21 cellular contexts compared by ENCODE assay signal in genomic region chr12:130514149-130514551, GRCh38.
DNase-seq lines count a peak whose midpoint lies in the region; ATAC-seq, FAIRE-seq and TF ChIP-seq lines count a peak whose summit lies in the region.
"Had no signal": no experiment of that assay in that cellular context is flagged by ENCODE, and none has a peak within 500 bp of the region (broad histone marks: within the 10 kb centered on the region; RNA-seq: fewer than 3 reads in every experiment).

No MANE protein-coding gene starts in this region.

- H3K9me3 Mint-ChIP-seq in stimulated activated effector memory CD8-positive, alpha-beta T cell treated with anti-CD3 and anti-CD28 coated beads, Interleukin-12 subunit alpha, Interleukin-12 subunit beta, amount 100 ng/mL, for 72 hours: no peaks in the 10 kb centered on the region

- no peak overlapping the region for H4K5ac ChIP-seq in H1 (ENCODE audit: insufficient read length, low read depth, low read length)

- no peak overlapping the region for H4K91ac ChIP-seq in H1 (replicated peaks; ENCODE audit: insufficient read length, low read length)

- H3K4ac ChIP-seq in H1 (replicated peaks; ENCODE audit: insufficient read length, low read depth, low read length): no peak overlapping the region

- no peak overlapping the region for H4K8ac ChIP-seq in H1 (ENCODE audit: extremely low read depth, insufficient read depth, low read length)

- H3K4me1 Mint-ChIP-seq in stimulated activated effector memory CD8-positive, alpha-beta T cell treated with anti-CD3 and anti-CD28 coated beads, Interleukin-12 subunit alpha, Interleukin-12 subunit beta, amount 100 ng/mL, for 72 hours: no peaks in the 10 kb centered on the region

- H3K79me1 ChIP-seq in H1 (ENCODE audit: low read depth, low read length): no peaks in the 10 kb centered on the region

- no peak overlapping the region for H2AK5ac ChIP-seq in H1 (ENCODE audit: low read depth, low read length)

- H2BK5ac ChIP-seq in H1 (ENCODE audit: low read depth, low read length): peak overlapping the region; percentile 1; the same call in 1 of the 2 replicates

- no peaks in the 10 kb centered on the region for H3F3A ChIP-seq in SK-N-SH (replicated peaks; ENCODE audit: insufficient read depth)

- no peaks in the 10 kb centered on the region for H3K27me3 ChIP-seq in SK-N-SH (ENCODE audit: insufficient read depth)
- no peaks in the 10 kb centered on the region; a peak in 1 of 7 replicates for H3K27me3 ChIP-seq in H1 (replicated peaks in 1 of 4; ENCODE audit: control insufficient read depth in 3 of 4, extremely low read depth in 1 of 4, insufficient read depth in 3 of 4, low read length in 3 of 4)
- H3K27me3 ChIP-seq: sigmoid colon, uterus had no signal

- TF ChIP-seq EP300 in SK-N-SH (IDR thresholded peaks at IDR 0.05; ENCODE audit: borderline replicate concordance in 1 of 2, low read depth in 1 of 2, low read length in 1 of 2) (no peak), H1 (IDR thresholded peaks at IDR 0.05; ENCODE audit: borderline replicate concordance in 1 of 2, low read depth in 2 of 2, low read length in 2 of 2) (no peak)

- H2BK20ac ChIP-seq in H1 (ENCODE audit: low read length): no peak overlapping the region

- peak overlapping the region; percentile 61; the same call in 1 of the 2 replicates for H2BK15ac ChIP-seq in H1 (ENCODE audit: low read length)

- TF ChIP-seq RAD21 in SK-N-SH (IDR thresholded peaks at IDR 0.05; ENCODE audit: low read length) (no peak), H1 (IDR thresholded peaks at IDR 0.05 in 1 of 2, conservative IDR thresholded peaks at IDR 0.05 in 1 of 2; ENCODE audit: low read depth in 2 of 2, low read length in 2 of 2) (peak; percentile 29 to 39; a peak in 3 of 4 replicates)

- H3K9me3 ChIP-seq in SK-N-SH: no peaks in the 10 kb centered on the region
- H3K9me3 ChIP-seq in H1 (ENCODE audit: insufficient read depth in 2 of 2, low read depth in 1 of 2, low read length in 1 of 2): peaks cover 0 to 3% of the 10 kb centered on the region in 2 experiments; a peak in 2 of 4 replicates
- H3K9me3 ChIP-seq: uterus had no signal

- H3K4me1 ChIP-seq in SK-N-SH (ENCODE audit: control insufficient read depth in 1 of 2, insufficient read depth in 2 of 2, low read depth in 1 of 2, low read length in 1 of 2) (peaks cover 0 to 19% of the 10 kb centered on the region in 2 experiments; a peak in 1 of 4 replicates), H1 (replicated peaks in 1 of 4; ENCODE audit: control insufficient read depth in 3 of 4, insufficient read depth in 4 of 4, low read length in 3 of 4) (peaks cover 7 to 15% (median 8%) of the 10 kb centered on the region in 4 experiments)
- H3K4me1 ChIP-seq: sigmoid colon, uterus had no signal

- no peaks in the 10 kb centered on the region for H3K9me2 ChIP-seq in SK-N-SH

- H2BK120ac ChIP-seq in H1 (replicated peaks; ENCODE audit: low read depth, low read length): no peak overlapping the region

- H3K4me3 ChIP-seq in SK-N-SH (ENCODE audit: low read depth in 2 of 2, low read length in 1 of 2): no peak overlapping the region
- H3K4me3 ChIP-seq in H1 (ENCODE audit: extremely low read depth in 1 of 4, insufficient read depth in 2 of 4, low read depth in 3 of 4, low read length in 4 of 4): peak overlapping the region in 1 of 4 experiments; percentile 5; a peak in 1 of 8 replicates
- H3K4me3 ChIP-seq: GM12878, sigmoid colon, uterus had no signal

- DNase-seq in SK-N-SH (peak; percentile 45), NCI-H2196 treated with DMSO at 0.1 percent for 48 hours (lab: John Stamatoyannopoulos, UW; ENCODE audit: unreplicated experiment) (peak; percentile 57), H1 (ENCODE audit: low read depth in 1 of 2, low spot score in 2 of 2) (peak; percentile 25 to 67), AML-193 (lab: John Stamatoyannopoulos, UW) (no peak), NCI-H1694 treated with DMSO at 0.1 percent for 48 hours (lab: John Stamatoyannopoulos, UW) (no peak)
- DNase-seq in stimulated activated effector memory CD8-positive, alpha-beta T cell treated with anti-CD3 and anti-CD28 coated beads, Interleukin-12 subunit alpha, Interleukin-12 subunit beta, amount 100 ng/mL, for 72 hours (ENCODE audit: low spot score in 2 of 2): no peak
- DNase-seq: activated CD4-positive, alpha-beta T cell treated with anti-CD3 and anti-CD28 coated beads, Interleukin-2, amount 50 U/mL, for 1 hour; GOT3; kidney; NCI-H2227 treated with DMSO at 0.1 percent for 48 hours; sigmoid colon; stimulated activated CD4-positive, alpha-beta T cell treated with anti-CD3 and anti-CD28 coated beads, Interleukin-2, amount 100 ng/mL, for 24 hours; uterus had no signal

- no peaks in the 10 kb centered on the region for H3K23me2 ChIP-seq in H1 (ENCODE audit: low read depth, low read length)

- H3K4me3 Mint-ChIP-seq in stimulated activated effector memory CD8-positive, alpha-beta T cell treated with anti-CD3 and anti-CD28 coated beads, Interleukin-12 subunit alpha, Interleukin-12 subunit beta, amount 100 ng/mL, for 72 hours: no peak overlapping the region
- H3K4me3 Mint-ChIP-seq: activated naive CD8-positive, alpha-beta T cell; brain; dendritic cell treated with granulocyte-macrophage colony-stimulating factor and Interleukin-4, amounts not matched to agents 40 ng/mL and 50 ng/mL, for 4 days had no signal

- TF ChIP-seq POLR2A in H1 (IDR thresholded peaks at IDR 0.05; ENCODE audit: control extremely low read depth in 1 of 2, low read depth in 2 of 2, low read length in 2 of 2): no peak

- no peaks in the 10 kb centered on the region for H3K36me3 ChIP-seq in SK-N-SH (replicated peaks in 1 of 2; ENCODE audit: control insufficient read depth in 1 of 2, insufficient read depth in 2 of 2, low read length in 1 of 2)
- H3K36me3 ChIP-seq in H1 (ENCODE audit: control insufficient read depth in 2 of 4, insufficient read depth in 4 of 4, low read length in 3 of 4): no peaks in the 10 kb centered on the region
- H3K36me3 ChIP-seq: sigmoid colon, uterus had no signal

- H3K36me3 Mint-ChIP-seq in stimulated activated effector memory CD8-positive, alpha-beta T cell treated with anti-CD3 and anti-CD28 coated beads, Interleukin-12 subunit alpha, Interleukin-12 subunit beta, amount 100 ng/mL, for 72 hours: no peaks in the 10 kb centered on the region
- H3K36me3 Mint-ChIP-seq: activated naive CD8-positive, alpha-beta T cell had no signal

- no peak overlapping the region for H3K56ac ChIP-seq in H1 (replicated peaks; ENCODE audit: insufficient read length, low read depth, low read length)

- H3K4me2 ChIP-seq in SK-N-SH (no peak overlapping the region), H1 (ENCODE audit: insufficient read depth in 1 of 2, low read depth in 2 of 2, low read length in 2 of 2) (peak overlapping the region in 1 of 2 experiments; percentile 54; a peak in 3 of 4 replicates)

- 49% methylated on average over 2 of the region's 5 CpGs for WGBS in SK-N-SH (ENCODE audit: low lambda C conversion rate)
- WGBS in H1 (ENCODE audit: extremely low coverage in 1 of 2, insufficient coverage in 1 of 2, insufficient read length in 1 of 2, insufficient replicate concordance in 2 of 2, low coverage in 1 of 2, low lambda C conversion rate in 2 of 2, missing lambda C conversion rate in 1 of 2), 2 experiments: 21% methylated on average over 5 of the region's 5 CpGs; no CpG with 5 or more reads in 1 of the 2 experiments

- no peak overlapping the region for H3K9ac ChIP-seq in SK-N-SH
- no peak overlapping the region for H3K9ac ChIP-seq in H1 (replicated peaks in 1 of 4; ENCODE audit: extremely low read depth in 1 of 4, low read depth in 3 of 4, low read length in 3 of 4)

- no peak overlapping the region for H3K27ac Mint-ChIP-seq in stimulated activated effector memory CD8-positive, alpha-beta T cell treated with anti-CD3 and anti-CD28 coated beads, Interleukin-12 subunit alpha, Interleukin-12 subunit beta, amount 100 ng/mL, for 72 hours
- H3K27ac Mint-ChIP-seq: activated naive CD8-positive, alpha-beta T cell; dendritic cell treated with granulocyte-macrophage colony-stimulating factor and Interleukin-4, amounts not matched to agents 40 ng/mL and 50 ng/mL, for 4 days had no signal

- H2BK12ac ChIP-seq in H1 (ENCODE audit: low read depth, low read length): peak overlapping the region; percentile 55; the same call in 1 of the 2 replicates

- no peak overlapping the region for H2AFZ ChIP-seq in SK-N-SH (ENCODE audit: low read depth)
- H2AFZ ChIP-seq in H1 (ENCODE audit: low read length): no peak overlapping the region

- ATAC-seq in SK-N-SH treated with all-trans-retinoic acid at 6 μM for 48 hours: no peak
- peak; percentile 31 for ATAC-seq in stimulated activated effector memory CD8-positive, alpha-beta T cell treated with anti-CD3 and anti-CD28 coated beads, Interleukin-12 subunit alpha, Interleukin-12 subunit beta, amount 100 ng/mL, for 72 hours
- no peak for ATAC-seq in HG03469 (IDR thresholded peaks at IDR 0.05; ENCODE audit: unreplicated experiment)
- ATAC-seq: GM12878 had no signal

- POLR2A ChIA-PET in SK-N-SH (lab: Yijun Ruan, JAX): no interaction called here
- POLR2A ChIA-PET in H1 (lab: Charles Lee; ENCODE audit: partially characterized antibody): no interaction called here

- no peak overlapping the region for H3K14ac ChIP-seq in H1 (ENCODE audit: insufficient read length)

- H4K20me1 ChIP-seq in SK-N-SH (ENCODE audit: insufficient read depth): no peaks in the 10 kb centered on the region
- no peaks in the 10 kb centered on the region for H4K20me1 ChIP-seq in H1 (replicated peaks in 1 of 2; ENCODE audit: control insufficient read depth in 1 of 2, insufficient read depth in 2 of 2, low read length in 2 of 2)

- CTCF ChIA-PET in SK-N-SH (lab: Yijun Ruan, JAX) (interaction anchor here (1.1 to 1.8 kb wide), 2 partner anchors 233 to 238 kb away, joined by 3 to 4 read pairs; no protein-coding TSS in a partner anchor), H1 (lab: Charles Lee; ENCODE audit: partially characterized antibody) (interaction anchor here (0.8 to 2.3 kb wide), 11 partner anchors 9 to 234 kb away, joined by 3 to 11 read pairs (median 3); no protein-coding TSS in a partner anchor)

- H3K23ac ChIP-seq in H1 (ENCODE audit: insufficient read length): no peak overlapping the region

- FAIRE-seq in H1 (lab: Jason Lieb, UNC): peak; percentile 70
- FAIRE-seq: GM12878, kidney had no signal

- H3K79me2 ChIP-seq in SK-N-SH (ENCODE audit: insufficient read depth) (no peaks in the 10 kb centered on the region), H1 (ENCODE audit: control insufficient read depth in 1 of 2, insufficient read depth in 2 of 2, low read length in 2 of 2) (no peaks in the 10 kb centered on the region)

- peak overlapping the region; percentile 25; the same call in 1 of the 2 replicates for H3K18ac ChIP-seq in H1 (ENCODE audit: extremely low read depth, low read length)

- no peak for TF ChIP-seq CTCF in SK-N-SH (IDR thresholded peaks at IDR 0.05)
- peak; percentile 3 to 14 (median 6); a peak in 3 of 4 replicates for TF ChIP-seq CTCF in H1 (IDR thresholded peaks at IDR 0.05; ENCODE audit: control extremely low read depth in 1 of 3, insufficient read depth in 1 of 3, low read depth in 1 of 3, low read length in 3 of 3)

- peak overlapping the region in 1 of 2 experiments; percentile 25; a peak in 1 of 4 replicates for H3K27ac ChIP-seq in SK-N-SH (ENCODE audit: low read depth in 2 of 2, low read length in 1 of 2)
- H3K27ac ChIP-seq in H1 (ENCODE audit: low read depth, low read length): no peak overlapping the region
- H3K27ac ChIP-seq: C4-2B, epithelial cell of prostate, sigmoid colon, uterus had no signal

TF ChIP-seq in H1, 55 proteins besides CTCF, POLR2A, EP300 and RAD21 (continues in another document):
- TF ChIP-seq GABPA (IDR thresholded peaks at IDR 0.05; ENCODE audit: borderline replicate concordance, insufficient read depth, low read length): no peak

Comparison
In these comparisons a context has a peak if more than half of its experiments do, and no peak if none do; other contexts are left out.
1. DNase-seq: peak in SK-N-SH (single experiment), NCI-H2196 treated with DMSO at 0.1 percent for 48 hours (single experiment) and H1 (2 of 2); none in stimulated activated effector memory CD8-positive, alpha-beta T cell treated with anti-CD3 and anti-CD28 coated beads, Interleukin-12 subunit alpha, Interleukin-12 subunit beta, amount 100 ng/mL, for 72 hours (0 of 2), AML-193 (0 of 2) and NCI-H1694 treated with DMSO at 0.1 percent for 48 hours (single experiment).
2. Of the 17 proteins assayed by ChIP-seq in both H1 and SK-N-SH: peak only in H1: CTCF, RAD21 and TCF12; only in SK-N-SH: none; in both: none; in neither: 14.